In the genomic region with DNA sequence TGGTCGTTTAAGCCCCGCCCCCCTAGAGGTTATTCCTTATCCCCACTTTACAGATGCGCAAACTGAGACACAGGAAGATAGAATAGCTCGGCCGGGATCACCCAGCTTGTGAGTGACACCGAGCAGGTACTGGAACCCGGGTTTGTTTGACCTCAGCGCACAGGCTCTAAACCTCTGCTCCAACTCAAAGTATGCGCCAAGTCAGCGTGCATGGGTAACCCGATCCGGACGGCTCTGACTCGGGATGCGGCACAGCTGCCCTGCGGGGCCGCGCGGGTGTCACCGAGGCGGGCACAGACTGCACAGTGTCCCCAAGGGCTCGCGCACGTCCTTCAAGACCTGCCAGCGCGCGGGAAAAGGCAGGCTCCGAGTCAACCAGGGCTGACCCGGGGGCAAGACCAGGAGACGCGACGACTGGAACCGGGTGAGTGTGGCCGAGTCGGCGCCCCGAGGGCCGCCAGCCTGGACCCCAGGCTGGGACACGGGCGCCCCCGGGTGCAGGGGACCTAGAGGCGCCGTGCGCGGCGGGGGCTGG, we compare ENCODE assay signal across 8 cellular contexts.
DNase-seq lines count a peak whose midpoint lies in the region; ATAC-seq, FAIRE-seq and TF ChIP-seq lines count a peak whose summit lies in the region.

No MANE protein-coding gene starts in this region.

- ATAC-seq in naive B cell (ENCODE audit: low read depth in 2 of 2) = no peak
- no peak for ATAC-seq in GM18858 (IDR thresholded peaks at IDR 0.05; ENCODE audit: unreplicated experiment)
- ATAC-seq in foreskin keratinocyte = no peak
- no peak for ATAC-seq in HG02870 (IDR thresholded peaks at IDR 0.05; ENCODE audit: unreplicated experiment)
- no peak for ATAC-seq in HG03342 (IDR thresholded peaks at IDR 0.05; ENCODE audit: unreplicated experiment)

- H2AFZ ChIP-seq in astrocyte (ENCODE audit: low read depth, low read length) = peak overlapping the region; percentile 94

- no peaks in the 10 kb centered on the region for H3K27me3 ChIP-seq in CD4-positive, alpha-beta memory T cell (ENCODE audit: insufficient read depth, low read length)
- H3K27me3 ChIP-seq in astrocyte (ENCODE audit: insufficient read depth, low read length) = no peaks in the 10 kb centered on the region
- peaks cover 15% of the 10 kb centered on the region for H3K27me3 ChIP-seq in foreskin keratinocyte

- H3K4me3 ChIP-seq in CD4-positive, alpha-beta memory T cell (ENCODE audit: low read length in 2 of 2) = peak overlapping the region in 1 of 2 donors; percentile 78
- peak overlapping the region; percentile 72 for H3K4me3 ChIP-seq in astrocyte (ENCODE audit: insufficient read depth, low read depth, low read length)

- H3K27ac Mint-ChIP-seq in CD4-positive, alpha-beta memory T cell = peak overlapping the region in 2 of 7 donors; percentile 27 to 41
- no peak overlapping the region for H3K27ac Mint-ChIP-seq in astrocyte (ENCODE audit: unreplicated experiment)
- H3K27ac Mint-ChIP-seq in naive B cell = no peak overlapping the region

- peak overlapping the region; percentile 96 for H3K4me2 ChIP-seq in astrocyte (ENCODE audit: low read length)

- peaks cover 0 to 2% (median 0%) of the 10 kb centered on the region in 8 donors for H3K9me3 Mint-ChIP-seq in CD4-positive, alpha-beta memory T cell
- H3K9me3 Mint-ChIP-seq in astrocyte (ENCODE audit: unreplicated experiment) (no peaks in the 10 kb centered on the region), naive B cell (no peaks in the 10 kb centered on the region)

- TF ChIP-seq CTCF in astrocyte (IDR thresholded peaks at IDR 0.05; ENCODE audit: insufficient read depth, low read depth, low read length) = no peak
- no peak for TF ChIP-seq CTCF in foreskin keratinocyte (conservative IDR thresholded peaks at IDR 0.05)

- no peaks in the 10 kb centered on the region for H3K36me3 ChIP-seq in CD4-positive, alpha-beta memory T cell (ENCODE audit: insufficient read depth, low read length)
- no peaks in the 10 kb centered on the region for H3K36me3 ChIP-seq in astrocyte (ENCODE audit: insufficient read depth, low read length)

- peaks cover 8% of the 10 kb centered on the region for H3K79me2 ChIP-seq in astrocyte (ENCODE audit: insufficient read depth, low read length)

- CTCF ChIA-PET in CD4-positive, alpha-beta memory T cell (lab: Charles Lee; ENCODE audit: partially characterized antibody) = interaction anchor here (1.0 to 1.3 kb wide), 2 partner anchors 24 to 49 kb away, joined by 4 read pairs; no protein-coding TSS in a partner anchor

- no peaks in the 10 kb centered on the region for H3K36me3 Mint-ChIP-seq in CD4-positive, alpha-beta memory T cell
- no peaks in the 10 kb centered on the region for H3K36me3 Mint-ChIP-seq in astrocyte (ENCODE audit: low read depth, unreplicated experiment)
- no peaks in the 10 kb centered on the region for H3K36me3 Mint-ChIP-seq in naive B cell

- intact Hi-C loops in CD4-positive, alpha-beta memory T cell (cut with micrococcal nuclease) = loop anchor here (5.0 kb wide), 2 partner anchors 100 to 175 kb away; a partner anchor contains a TSS

- H3K9ac ChIP-seq in astrocyte (ENCODE audit: low read length) = peak overlapping the region; percentile 63

- H3K27me3 Mint-ChIP-seq in CD4-positive, alpha-beta memory T cell = peaks cover 7 to 12% of the 10 kb centered on the region in 2 donors
- H3K27me3 Mint-ChIP-seq in astrocyte (ENCODE audit: low read depth, unreplicated experiment) (no peaks in the 10 kb centered on the region), naive B cell (peaks cover 13 to 55% (median 28%) of the 10 kb centered on the region in 3 donors)

- POLR2A ChIA-PET in CD4-positive, alpha-beta memory T cell (lab: Charles Lee; ENCODE audit: partially characterized antibody) = interaction anchor here (0.8 to 2.2 kb wide), 2 partner anchors 111 to 371 kb away, joined by 3 to 7 read pairs; no protein-coding TSS in a partner anchor

- peaks cover 30% of the 10 kb centered on the region for H3K4me1 ChIP-seq in CD4-positive, alpha-beta memory T cell (ENCODE audit: insufficient read depth, low read length)
- H3K4me1 ChIP-seq in astrocyte (ENCODE audit: insufficient read depth, low read length) (peaks cover 30% of the 10 kb centered on the region), foreskin keratinocyte (peaks cover 4% of the 10 kb centered on the region)

- DNase-seq in CD4-positive, alpha-beta memory T cell = peak in 4 of 5 donors; percentile 6 to 29 (median 17)
- peak; percentile 34 for DNase-seq in NCI-H2171 (lab: John Stamatoyannopoulos, UW)
- no peak for DNase-seq in astrocyte (ENCODE audit: low read depth)
- DNase-seq in naive B cell = peak; percentile 7
- DNase-seq in foreskin keratinocyte = no peak

- no peaks in the 10 kb centered on the region for H4K20me1 ChIP-seq in astrocyte (ENCODE audit: insufficient read depth, low read length)

- peaks cover 14 to 48% (median 31%) of the 10 kb centered on the region in 4 donors for H3K4me1 Mint-ChIP-seq in CD4-positive, alpha-beta memory T cell
- H3K4me1 Mint-ChIP-seq in astrocyte (ENCODE audit: low read depth, unreplicated experiment) (peaks cover 24% of the 10 kb centered on the region), naive B cell (peaks cover 11 to 21% (median 12%) of the 10 kb centered on the region in 3 donors)

- H3K27ac ChIP-seq in CD4-positive, alpha-beta memory T cell (ENCODE audit: low read depth, low read length) = no peak overlapping the region
- H3K27ac ChIP-seq in astrocyte (ENCODE audit: low read depth, low read length) (no peak overlapping the region), foreskin keratinocyte (no peak overlapping the region)

- no peaks in the 10 kb centered on the region for H3K9me3 ChIP-seq in CD4-positive, alpha-beta memory T cell (ENCODE audit: control insufficient read depth in 1 of 2, low read length in 2 of 2)
- no peaks in the 10 kb centered on the region for H3K9me3 ChIP-seq in astrocyte (ENCODE audit: insufficient read depth, low read depth, low read length)

- H3K4me3 Mint-ChIP-seq in CD4-positive, alpha-beta memory T cell = peak overlapping the region; percentile 74 to 90 (median 80)
- H3K4me3 Mint-ChIP-seq in astrocyte (ENCODE audit: unreplicated experiment) = peak overlapping the region; percentile 75
- H3K4me3 Mint-ChIP-seq in naive B cell = peak overlapping the region; percentile 72 to 88 (median 80)

- FAIRE-seq in astrocyte (lab: Jason Lieb, UNC) = no peak

Comparison
In these comparisons a context has a peak if more than half of its experiments do, and no peak if none do; other contexts are left out.
1. DNase-seq: peak in CD4-positive, alpha-beta memory T cell (4 of 5), NCI-H2171 (single experiment) and naive B cell (single experiment); none in astrocyte (single experiment) and foreskin keratinocyte (0 of 2).
2. Peak in every context shown above with its lines, with median percentiles within 50 percentile points of each other: H3K4me3 Mint-ChIP-seq.